25 cellular contexts compared by ENCODE assay signal in genomic region chrX:25009407-25009806, GRCh38. TPM values are rescaled to one million over a fixed set of nuclear protein-coding genes. Genes with fewer than 3 reads are reported as not detected.
"Had no signal": no experiment of that assay in that cellular context is flagged by ENCODE, and none has a peak within 500 bp of the region (broad histone marks: within the 10 kb centered on the region; RNA-seq: fewer than 3 reads in every experiment).

No MANE protein-coding gene starts in this region.

- H3K27me3 ChIP-seq: SJCRH30 had no signal

- H3K36me3 Mint-ChIP-seq: activated CD4-positive, alpha-beta memory T cell treated with anti-CD3 and anti-CD28 coated beads for 36 hours; activated naive CD8-positive, alpha-beta T cell had no signal

- ATAC-seq: activated T-helper 17 cell treated with anti-CD3 and anti-CD28 coated beads, Interleukin-2, amount 50 U/mL, for 72 hours had no signal

- H3K4me3 ChIP-seq: Peyer's patch, SJCRH30 had no signal

- H3K4me1 ChIP-seq: SJCRH30 had no signal

- H3K36me3 ChIP-seq: Peyer's patch, SJCRH30 had no signal

- H3K27ac ChIP-seq: Peyer's patch, RWPE1, SJCRH30, VCaP had no signal

- H3K4me1 Mint-ChIP-seq: activated T-helper 17 cell treated with anti-CD3 and anti-CD28 coated beads, Interleukin-2, amount 50 U/mL, for 72 hours had no signal

- DNase-seq: activated CD4-positive, alpha-beta memory T cell treated with anti-CD3 and anti-CD28 coated beads for 36 hours; activated CD4-positive, alpha-beta T cell treated with anti-CD3 and anti-CD28 coated beads, Interleukin-2, amount 10 ng/mL, durations not matched to agents 7 days and 5 days; activated CD4-positive, CD25-positive, alpha-beta regulatory T cell; activated CD8-positive, alpha-beta memory T cell treated with anti-CD3 and anti-CD28 coated beads for 24 hours; activated gamma-delta T cell; activated naive CD4-positive, alpha-beta T cell treated with anti-CD3 and anti-CD28 coated beads for 36 hours; activated T-cell treated with anti-CD3 and anti-CD28 coated beads for 4 hours; activated T-cell treated with anti-CD3 and anti-CD28 coated beads, Interleukin-2, amount 50 U/mL, for 48 hours; amygdala; cerebellar nuclear complex; IMR-90; KG1; NCI-H1048; NCI-H2029 treated with DMSO at 0.1 percent for 48 hours; Peyer's patch; Right ventricle myocardium superior; SJCRH30; T-helper 1 cell had no signal

- H3K4me3 Mint-ChIP-seq: activated CD4-positive, alpha-beta memory T cell treated with anti-CD3 and anti-CD28 coated beads for 36 hours; activated CD4-positive, alpha-beta T cell treated with anti-CD3 and anti-CD28 coated beads, Interleukin-2, amount 10 ng/mL, durations not matched to agents 7 days and 5 days; activated naive CD4-positive, alpha-beta T cell treated with anti-CD3 and anti-CD28 coated beads for 36 hours; activated naive CD8-positive, alpha-beta T cell; activated T-helper 17 cell treated with anti-CD3 and anti-CD28 coated beads, Interleukin-2, amount 50 U/mL, for 72 hours had no signal

- H3K9me3 ChIP-seq: Peyer's patch, SJCRH30 had no signal

- H3K27ac Mint-ChIP-seq: activated CD4-positive, alpha-beta memory T cell treated with anti-CD3 and anti-CD28 coated beads for 36 hours; activated CD4-positive, alpha-beta T cell treated with anti-CD3 and anti-CD28 coated beads, Interleukin-2, amount 10 ng/mL, durations not matched to agents 7 days and 5 days; activated naive CD4-positive, alpha-beta T cell treated with anti-CD3 and anti-CD28 coated beads for 36 hours; activated naive CD8-positive, alpha-beta T cell; activated T-helper 17 cell treated with anti-CD3 and anti-CD28 coated beads, Interleukin-2, amount 50 U/mL, for 72 hours had no signal

- H3K9me3 Mint-ChIP-seq: activated CD4-positive, alpha-beta memory T cell treated with anti-CD3 and anti-CD28 coated beads for 36 hours; activated CD4-positive, alpha-beta T cell treated with anti-CD3 and anti-CD28 coated beads, Interleukin-2, amount 10 ng/mL, durations not matched to agents 7 days and 5 days; activated naive CD4-positive, alpha-beta T cell treated with anti-CD3 and anti-CD28 coated beads for 36 hours; activated T-helper 17 cell treated with anti-CD3 and anti-CD28 coated beads, Interleukin-2, amount 50 U/mL, for 72 hours had no signal

RNA-seq across cellular contexts. Expression of gene ARX, which starts 6.4 kb away (rescaled TPM):
- total RNA-seq: activated CD4-positive, alpha-beta memory T cell treated with anti-CD3 and anti-CD28 coated beads for 36 hours; activated CD4-positive, alpha-beta T cell treated with anti-CD3 and anti-CD28 coated beads, Interleukin-2, amount 10 ng/mL, durations not matched to agents 7 days and 5 days; activated naive CD4-positive, alpha-beta T cell treated with anti-CD3 and anti-CD28 coated beads for 36 hours; activated T-helper 17 cell treated with anti-CD3 and anti-CD28 coated beads, Interleukin-2, amount 50 U/mL, for 72 hours; cardiac septum; IMR-90; M059J; Right ventricle myocardium superior; SJCRH30; T-helper 2 cell treated with Interferon-gamma antibody and Interleukin-4, amounts not matched to agents 100 ng/mL and 5 ng/mL, for 36 hours had no signal
- polyA plus RNA-seq: IMR-90 had no signal
